ENCODE assay signal across 10 cellular contexts in the genomic region with DNA sequence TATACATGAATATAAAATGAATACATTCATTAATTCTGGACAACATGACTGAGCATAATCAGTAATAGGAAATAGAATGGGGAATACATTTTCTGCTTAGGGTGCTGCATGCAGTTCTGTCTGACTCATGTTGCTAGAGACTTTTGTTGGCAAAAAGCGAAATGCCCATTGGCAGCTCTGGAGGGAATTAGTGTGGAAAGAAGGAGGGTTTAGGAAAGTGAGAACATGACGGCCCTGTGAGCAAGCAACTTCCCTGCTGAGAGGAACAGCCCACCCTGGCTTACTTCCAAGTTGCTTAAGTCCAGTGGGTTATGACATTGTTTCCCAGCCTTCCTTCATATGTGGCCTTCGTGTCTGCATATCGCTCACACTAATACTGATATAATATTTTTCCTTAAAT. TPM values are rescaled to one million over a fixed set of nuclear protein-coding genes. Genes with fewer than 3 reads are reported as not detected.
DNase-seq lines count a peak whose midpoint lies in the region; ATAC-seq and TF ChIP-seq lines count a peak whose summit lies in the region.
"Had no signal": no experiment of that assay in that cellular context is flagged by ENCODE, and none has a peak within 500 bp of the region (broad histone marks: within the 10 kb centered on the region; RNA-seq: fewer than 3 reads in every experiment).

No MANE protein-coding gene starts in this region.

- peaks cover 4% of the 10 kb centered on the region for H3K4me1 Mint-ChIP-seq in activated CD4-positive, alpha-beta T cell treated with anti-CD3 and anti-CD28 coated beads, Interleukin-2, amount 10 ng/mL, durations not matched to agents 7 days and 5 days
- peaks cover 6% of the 10 kb centered on the region for H3K4me1 Mint-ChIP-seq in stimulated activated naive CD8-positive, alpha-beta T cell treated with anti-CD3 and anti-CD28 coated beads, Interleukin-15, amount 100 ng/mL, for 72 hours

- POLR2A ChIA-PET in activated CD4-positive, alpha-beta T cell treated with anti-CD3 and anti-CD28 coated beads, Interleukin-2, amount 10 ng/mL, durations not matched to agents 7 days and 5 days (lab: Charles Lee), result no interaction called here

- CTCF ChIA-PET in activated CD4-positive, alpha-beta T cell treated with anti-CD3 and anti-CD28 coated beads, Interleukin-2, amount 10 ng/mL, durations not matched to agents 7 days and 5 days (lab: Charles Lee), result interaction anchor here (1.3 kb wide), 1 partner anchor 9 kb away, joined by 4 read pairs; no protein-coding TSS in a partner anchor

- no peak overlapping the region for H3K4me3 ChIP-seq in epithelial cell of esophagus (ENCODE audit: low read length)

- H3K4me3 Mint-ChIP-seq in activated CD4-positive, alpha-beta T cell treated with anti-CD3 and anti-CD28 coated beads, Interleukin-2, amount 10 ng/mL, durations not matched to agents 7 days and 5 days, result no peak overlapping the region
- no peak overlapping the region for H3K4me3 Mint-ChIP-seq in stimulated activated naive CD8-positive, alpha-beta T cell treated with anti-CD3 and anti-CD28 coated beads, Interleukin-15, amount 100 ng/mL, for 72 hours
- H3K4me3 Mint-ChIP-seq: activated T-helper 1 cell treated with anti-CD3 and anti-CD28 coated beads, Interleukin-12 subunit alpha, Interleukin-12 subunit beta, Interleukin-2, Interleukin-4 antibody, amounts not matched to agents 30 ng/mL and 10 ng/mL and 1 ng/mL, durations not matched to agents 14 hours and 24 hours and 36 hours had no signal

- DNase-seq in EH (ENCODE audit: low read depth) (peak; percentile 94), NCI-H2081 (lab: John Stamatoyannopoulos, UW) (peak; percentile 26 to 55), epithelial cell of esophagus (ENCODE audit: low read depth) (peak; percentile 90), omental fat pad (ENCODE audit: low spot score) (no peak), HuH-7.5 (ENCODE audit: low spot score) (no peak)
- DNase-seq in activated CD4-positive, alpha-beta T cell treated with anti-CD3 and anti-CD28 coated beads, Interleukin-2, amount 10 ng/mL, durations not matched to agents 7 days and 5 days, result no peak
- DNase-seq in stimulated activated naive CD8-positive, alpha-beta T cell treated with anti-CD3 and anti-CD28 coated beads, Interleukin-15, amount 100 ng/mL, for 72 hours, result no peak
- DNase-seq: stimulated activated naive CD4-positive, alpha-beta T cell treated with Interleukin-2 at 50 U/mL for 16 hours had no signal

- TF ChIP-seq CTCF in epithelial cell of esophagus (IDR thresholded peaks at IDR 0.05; ENCODE audit: insufficient read depth, low read depth, low read length, missing control alignments), result no peak
- no peak for TF ChIP-seq CTCF in omental fat pad (IDR thresholded peaks at IDR 0.05)

- ATAC-seq in omental fat pad (ENCODE audit: low FRiP score) (peak; percentile 35), GM18511 (IDR thresholded peaks at IDR 0.05; ENCODE audit: unreplicated experiment) (no peak)
- no peak for ATAC-seq in stimulated activated naive CD8-positive, alpha-beta T cell treated with anti-CD3 and anti-CD28 coated beads, Interleukin-15, amount 100 ng/mL, for 72 hours

- peaks cover 11% of the 10 kb centered on the region for H3K36me3 Mint-ChIP-seq in activated CD4-positive, alpha-beta T cell treated with anti-CD3 and anti-CD28 coated beads, Interleukin-2, amount 10 ng/mL, durations not matched to agents 7 days and 5 days (ENCODE audit: low read depth)

- no peaks in the 10 kb centered on the region for H3K27me3 Mint-ChIP-seq in activated CD4-positive, alpha-beta T cell treated with anti-CD3 and anti-CD28 coated beads, Interleukin-2, amount 10 ng/mL, durations not matched to agents 7 days and 5 days
- no peaks in the 10 kb centered on the region for H3K27me3 Mint-ChIP-seq in stimulated activated naive CD8-positive, alpha-beta T cell treated with anti-CD3 and anti-CD28 coated beads, Interleukin-15, amount 100 ng/mL, for 72 hours

- no peaks in the 10 kb centered on the region for H3K9me3 Mint-ChIP-seq in activated CD4-positive, alpha-beta T cell treated with anti-CD3 and anti-CD28 coated beads, Interleukin-2, amount 10 ng/mL, durations not matched to agents 7 days and 5 days
- no peaks in the 10 kb centered on the region for H3K9me3 Mint-ChIP-seq in stimulated activated naive CD8-positive, alpha-beta T cell treated with anti-CD3 and anti-CD28 coated beads, Interleukin-15, amount 100 ng/mL, for 72 hours
- H3K9me3 Mint-ChIP-seq: activated T-helper 1 cell treated with anti-CD3 and anti-CD28 coated beads, Interleukin-12 subunit alpha, Interleukin-12 subunit beta, Interleukin-2, Interleukin-4 antibody, amounts not matched to agents 30 ng/mL and 10 ng/mL and 1 ng/mL, durations not matched to agents 14 hours and 24 hours and 36 hours had no signal

- H3K27ac Mint-ChIP-seq in activated CD4-positive, alpha-beta T cell treated with anti-CD3 and anti-CD28 coated beads, Interleukin-2, amount 10 ng/mL, durations not matched to agents 7 days and 5 days, result no peak overlapping the region
- no peak overlapping the region for H3K27ac Mint-ChIP-seq in stimulated activated naive CD8-positive, alpha-beta T cell treated with anti-CD3 and anti-CD28 coated beads, Interleukin-15, amount 100 ng/mL, for 72 hours
- H3K27ac Mint-ChIP-seq: activated T-helper 1 cell treated with anti-CD3 and anti-CD28 coated beads, Interleukin-12 subunit alpha, Interleukin-12 subunit beta, Interleukin-2, Interleukin-4 antibody, amounts not matched to agents 30 ng/mL and 10 ng/mL and 1 ng/mL, durations not matched to agents 14 hours and 24 hours and 36 hours had no signal

RNA-seq across cellular contexts. Expression of a gene that starts 13.8 kb away (rescaled TPM):
- 1 to 10 TPM in 2 of 4 donors, under 1 TPM in 2; 0.31 to 2.0 (median 1.2) TPM for total RNA-seq in omental fat pad
- total RNA-seq in activated CD4-positive, alpha-beta T cell treated with anti-CD3 and anti-CD28 coated beads, Interleukin-2, amount 10 ng/mL, durations not matched to agents 7 days and 5 days, result 10 to 100 TPM; 51.9 to 60.5 TPM

Comparison
In these comparisons a context has a peak if more than half of its experiments do, and no peak if none do; other contexts are left out.
1. DNase-seq: peak in EH (single experiment), NCI-H2081 (2 of 2) and epithelial cell of esophagus (single experiment); none in omental fat pad (single experiment), HuH-7.5 (single experiment), activated CD4-positive, alpha-beta T cell treated with anti-CD3 and anti-CD28 coated beads, Interleukin-2, amount 10 ng/mL, durations not matched to agents 7 days and 5 days (single experiment) and stimulated activated naive CD8-positive, alpha-beta T cell treated with anti-CD3 and anti-CD28 coated beads, Interleukin-15, amount 100 ng/mL, for 72 hours (0 of 2).
2. RNA of a gene that starts 13.8 kb away (total RNA-seq): 51.9 to 60.5 TPM in activated CD4-positive, alpha-beta T cell treated with anti-CD3 and anti-CD28 coated beads, Interleukin-2, amount 10 ng/mL, durations not matched to agents 7 days and 5 days; 0.31 to 2.0 TPM in omental fat pad; every median in the first group is over 10 times any median in the second.